8 cellular contexts compared by ENCODE assay signal in genomic region chr19:33143897-33144405, GRCh38. TPM values are rescaled to one million over a fixed set of nuclear protein-coding genes. Genes with fewer than 3 reads are reported as not detected.
DNase-seq lines count a peak whose midpoint lies in the region; ATAC-seq, FAIRE-seq and TF ChIP-seq lines count a peak whose summit lies in the region.

No MANE protein-coding gene starts in this region.

- POLR2A ChIA-PET in A673 (lab: Charles Lee; ENCODE audit: low non-redundant PET): interaction anchor here (0.6 kb wide), 1 partner anchor 350 kb away, joined by 6 read pairs; no protein-coding TSS in a partner anchor

- DNase-seq in A673 (ENCODE audit: low spot score) (peak; percentile 68), RCC 7860 (ENCODE audit: low spot score) (peak; percentile 35), fibroblast of villous mesenchyme (ENCODE audit: low read depth) (peak; percentile 50), occipital lobe (lab: John Stamatoyannopoulos, UW) (peak; percentile 5), tibial artery (peak; percentile 54 to 68)
- peak; percentile 12 to 39 for DNase-seq in activated T-helper 1 cell treated with anti-CD3 and anti-CD28 coated beads, Interleukin-2, amount 50 U/mL, for 16 hours (ENCODE audit: low read depth in 1 of 2, low spot score in 1 of 2)

- 0 out of 2 replicates have a peak, but pooled peaks have one; percentile 15 for TF ChIP-seq EP300 in Ishikawa (IDR thresholded peaks at IDR 0.05; ENCODE audit: borderline replicate concordance)

- ATAC-seq in GM18511 (IDR thresholded peaks at IDR 0.05; ENCODE audit: unreplicated experiment): peak; percentile 90

- no peak overlapping the region for H3K27ac ChIP-seq in A673 (ENCODE audit: low read depth, low read length, poor library complexity, severe bottlenecking)
- H3K27ac ChIP-seq in tibial artery: no peak overlapping the region

- H3K27me3 ChIP-seq in A673 (replicated peaks; ENCODE audit: insufficient read depth, low read depth, low read length, poor library complexity) (no peaks in the 10 kb centered on the region), tibial artery (peaks cover 0 to 24% of the 10 kb centered on the region in 2 donors)

- CTCF ChIA-PET in A673 (lab: Charles Lee): interaction anchor here (0.7 to 1.8 kb wide), 3 partner anchors 20 to 40 kb away, joined by 3 to 16 read pairs (median 3); no protein-coding TSS in a partner anchor

- TF ChIP-seq RAD21 in Ishikawa (IDR thresholded peaks at IDR 0.05; ENCODE audit: low read depth): peak; percentile 95

- TF ChIP-seq CTCF in A673 (conservative IDR thresholded peaks at IDR 0.05; ENCODE audit: low read depth, low read length): peak; percentile 95
- peak; percentile 98 for TF ChIP-seq CTCF in fibroblast of villous mesenchyme (IDR thresholded peaks at IDR 0.05; ENCODE audit: insufficient read depth, low read depth, low read length)
- peak; percentile 88 to 94 for TF ChIP-seq CTCF in tibial artery (IDR thresholded peaks at IDR 0.05)

- no peaks in the 10 kb centered on the region for H3K9me3 ChIP-seq in A673 (ENCODE audit: low read depth, low read length, poor library complexity, severe bottlenecking)
- no peaks in the 10 kb centered on the region for H3K9me3 ChIP-seq in tibial artery

- H3K4me1 ChIP-seq in A673 (ENCODE audit: insufficient read depth, low read length, poor library complexity, severe bottlenecking) (no peaks in the 10 kb centered on the region), tibial artery (no peaks in the 10 kb centered on the region)

- no peak overlapping the region for H3K4me3 ChIP-seq in A673 (ENCODE audit: low read depth, low read length, poor library complexity, severe bottlenecking)
- no peak overlapping the region for H3K4me3 ChIP-seq in fibroblast of villous mesenchyme (ENCODE audit: low read depth, low read length)
- no peak overlapping the region for H3K4me3 ChIP-seq in tibial artery

- no TSS peak for BruUV-seq in A673 (replicated peaks; lab: Mats Ljungman, UMichigan)

- H3K36me3 ChIP-seq in A673 (ENCODE audit: insufficient read depth, low read length, poor library complexity, severe bottlenecking) (no peaks in the 10 kb centered on the region), tibial artery (no peaks in the 10 kb centered on the region)

- no peak for FAIRE-seq in RCC 7860 (lab: Jason Lieb, UNC)

- intact Hi-C loops in A673 (cut with micrococcal nuclease; ENCODE audit: unreplicated experiment) (no loop called here), tibial artery (cut with DNase I; ENCODE audit: low total_unique reads) (loop anchor here (5.0 kb wide), 1 partner anchor 38 kb away; no protein-coding TSS in a partner anchor)

TF ChIP-seq in Ishikawa, 13 proteins besides CTCF, POLR2A, EP300 and RAD21:
- TF ChIP-seq FOXM1 (IDR thresholded peaks at IDR 0.05; ENCODE audit: borderline replicate concordance, low read depth) (no peak), CEBPB (IDR thresholded peaks at IDR 0.05) (no peak), EGR1 (IDR thresholded peaks at IDR 0.05) (no peak), USF1 (IDR thresholded peaks at IDR 0.05) (no peak), REST (IDR thresholded peaks at IDR 0.05; ENCODE audit: low read depth) (no peak), NFIC (IDR thresholded peaks at IDR 0.05) (no peak), TCF12 (IDR thresholded peaks at IDR 0.05; ENCODE audit: low read depth) (no peak), MAX (IDR thresholded peaks at IDR 0.05) (no peak), CREB1 (IDR thresholded peaks at IDR 0.05; ENCODE audit: low read depth) (no peak), ZBTB7A (IDR thresholded peaks at IDR 0.05; ENCODE audit: low read depth) (no peak), TAF1 (IDR thresholded peaks at IDR 0.05; ENCODE audit: low read depth) (no peak)
TF ChIP-seq in Ishikawa: peak in this region for 0.

RNA-seq across cellular contexts. Expression of gene WDR88, which starts 12.0 kb away (rescaled TPM):
- total RNA-seq in A673 (2021): not detected in 2 replicates
- total RNA-seq in fibroblast of villous mesenchyme: not detected in 2 replicates
- 0.16 TPM for total RNA-seq in occipital lobe

RNA-seq across cellular contexts. Expression of gene LRP3, which starts 50.2 kb away (rescaled TPM):
- total RNA-seq in A673 (2021) (39.4 and 42.0 TPM in 2 replicates), fibroblast of villous mesenchyme (11.2 and 14.8 TPM in 2 replicates), occipital lobe (96.2 TPM)

Comparison
In these comparisons a context has a peak if more than half of its experiments do, and no peak if none do; other contexts are left out.
1. DNase-seq: peak in every context shown above with its lines; median percentile 68 in A673; 61 in tibial artery; 50 in fibroblast of villous mesenchyme; 35 in RCC 7860; 26 in activated T-helper 1 cell treated with anti-CD3 and anti-CD28 coated beads, Interleukin-2, amount 50 U/mL, for 16 hours; 5 in occipital lobe.